In genomic region chr13:30094015-30094533, GRCh38 we compare ENCODE assay signal across 8 cellular contexts.
"Had no signal": no experiment of that assay in that cellular context is flagged by ENCODE, and none has a peak within 500 bp of the region (broad histone marks: within the 10 kb centered on the region; RNA-seq: fewer than 3 reads in every experiment).

No MANE protein-coding gene starts in this region.

- H3K36me3 ChIP-seq: HAP-1 had no signal

- H3K9me3 Mint-ChIP-seq: GM23338, HFFc6 had no signal

- H3K9me3 ChIP-seq: HAP-1 had no signal

- DNase-seq: H7, HFFc6, IMR-90 had no signal

- H3K4me1 ChIP-seq: HAP-1 had no signal

- H2AFZ ChIP-seq: GM23338 had no signal

- H3K27ac Mint-ChIP-seq: GM23338, HFFc6 had no signal

- H3K4me3 ChIP-seq: GM23338, HAP-1, K562 had no signal

- ATAC-seq: GM23338, HCT116, K562 had no signal

- FAIRE-seq: HTR-8/SVneo, K562 had no signal

- H3K4me2 ChIP-seq: GM23338 had no signal

- H3K4me3 Mint-ChIP-seq: GM23338, HFFc6 had no signal
